Comparison of ENCODE assay signal across 18 cellular contexts in the genomic region with DNA sequence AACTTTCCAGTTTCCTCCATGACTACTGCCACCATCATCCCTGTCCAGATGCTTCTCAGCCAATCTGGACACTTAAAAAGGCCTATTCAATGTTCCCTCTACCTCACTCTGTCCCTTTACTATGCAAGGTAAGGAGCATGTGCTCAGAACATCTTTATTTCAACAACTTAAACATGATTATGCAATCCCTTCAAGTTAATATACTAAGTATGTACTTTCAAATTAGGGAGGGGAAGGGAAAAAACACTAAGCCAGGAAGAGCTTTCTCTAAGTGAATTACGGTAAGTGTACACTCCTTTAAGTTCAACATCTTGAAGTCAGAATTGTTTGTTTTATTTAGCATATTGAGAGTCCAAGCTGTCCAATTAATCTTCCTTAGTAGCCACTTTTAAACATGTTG. TPM values are rescaled to one million over a fixed set of nuclear protein-coding genes. Genes with fewer than 3 reads are reported as not detected.
DNase-seq lines count a peak whose midpoint lies in the region; ATAC-seq, FAIRE-seq and TF ChIP-seq lines count a peak whose summit lies in the region.
"Had no signal": no experiment of that assay in that cellular context is flagged by ENCODE, and none has a peak within 500 bp of the region (broad histone marks: within the 10 kb centered on the region; RNA-seq: fewer than 3 reads in every experiment).

No MANE protein-coding gene starts in this region.

- no peak overlapping the region for H3K23ac ChIP-seq in IMR-90 (ENCODE audit: low read depth, low read length)
- no peak overlapping the region for H3K23ac ChIP-seq in mesenchymal stem cell (ENCODE audit: low read length in 2 of 2)

- no peak overlapping the region for H2BK120ac ChIP-seq in IMR-90 (ENCODE audit: low read depth, low read length)
- H2BK120ac ChIP-seq in mesenchymal stem cell (ENCODE audit: low read depth, low read length): no peak overlapping the region

- CTCF ChIA-PET in IMR-90 (lab: Yijun Ruan, JAX): no interaction called here

- no peak overlapping the region for H3K9ac ChIP-seq in IMR-90 (ENCODE audit: low read depth, low read length)
- no peak overlapping the region for H3K9ac ChIP-seq in mesenchymal stem cell (ENCODE audit: low read length)

- no peak overlapping the region for H4K8ac ChIP-seq in IMR-90 (ENCODE audit: low read depth in 2 of 2, low read length in 2 of 2)
- H4K8ac ChIP-seq in mesenchymal stem cell (ENCODE audit: low read length): no peak overlapping the region

- no peak overlapping the region for H2BK12ac ChIP-seq in mesenchymal stem cell (ENCODE audit: low read length in 2 of 2)

- H3K9me3 ChIP-seq in IMR-90 (ENCODE audit: control insufficient read depth, insufficient read depth, low read length) (no peaks in the 10 kb centered on the region), mesenchymal stem cell (ENCODE audit: control insufficient read depth, low read length) (no peaks in the 10 kb centered on the region)
- H3K9me3 ChIP-seq: A549, BE2C had no signal

- no peaks in the 10 kb centered on the region for H4K20me1 ChIP-seq in IMR-90 (ENCODE audit: insufficient read depth, low read length)

- H3K9me1 ChIP-seq in IMR-90 (ENCODE audit: insufficient read depth, low read length): no peaks in the 10 kb centered on the region

- H4K5ac ChIP-seq in IMR-90 (ENCODE audit: low read depth, low read length): no peak overlapping the region

- H3K56ac ChIP-seq in IMR-90 (ENCODE audit: extremely low read depth, insufficient read depth, low read length): no peak overlapping the region

- BruUV-seq in IMR-90 (replicated peaks; lab: Mats Ljungman, UMichigan): no TSS peak

- TF ChIP-seq RAD21 in IMR-90 (IDR thresholded peaks at IDR 0.05; ENCODE audit: low read length): no peak

- in situ Hi-C loops in IMR-90 (cut with MboI; ENCODE audit: low sequenced_read_pairs): no loop called here

- intact Hi-C loops in IMR-90 (cut with micrococcal nuclease): no loop called here

- H3K27ac ChIP-seq in IMR-90 (ENCODE audit: insufficient read depth, low read length) (no peak overlapping the region), mesenchymal stem cell (ENCODE audit: low read length, poor library complexity, severe bottlenecking) (no peak overlapping the region)
- H3K27ac ChIP-seq: A549 had no signal

- H4K91ac ChIP-seq in IMR-90 (ENCODE audit: insufficient read depth, low read depth, low read length) (no peak overlapping the region), mesenchymal stem cell (ENCODE audit: low read length) (no peak overlapping the region)

- no peak for TF ChIP-seq CTCF in IMR-90 (conservative IDR thresholded peaks at IDR 0.05; ENCODE audit: low read depth, low read length)
- no peak for TF ChIP-seq CTCF in fibroblast of villous mesenchyme (IDR thresholded peaks at IDR 0.05; ENCODE audit: insufficient read depth, low read depth, low read length)

- dilution Hi-C loops in IMR-90 (cut with HindIII; ENCODE audit: low sequenced_read_pairs, unreplicated experiment): no loop called here

- H3K4me3 ChIP-seq in IMR-90 (ENCODE audit: insufficient read depth, low read depth, low read length) (no peak overlapping the region), fibroblast of villous mesenchyme (ENCODE audit: low read depth, low read length) (no peak overlapping the region), mesenchymal stem cell (ENCODE audit: insufficient read depth in 1 of 2, low read depth in 1 of 2, low read length in 2 of 2) (no peak overlapping the region)
- H3K4me3 ChIP-seq: A549, GM23338 had no signal

- H2AK5ac ChIP-seq in IMR-90 (ENCODE audit: low read depth, low read length) (no peak overlapping the region), mesenchymal stem cell (ENCODE audit: low read length, severe bottlenecking) (no peak overlapping the region)

- POLR2A ChIA-PET in IMR-90 (lab: Charles Lee; ENCODE audit: unreplicated experiment): no interaction called here

- H3K4me2 ChIP-seq in IMR-90 (ENCODE audit: low read depth, low read length) (no peak overlapping the region), mesenchymal stem cell (ENCODE audit: low read length, poor library complexity, severe bottlenecking) (no peak overlapping the region)
- H3K4me2 ChIP-seq: A549, GM23338 had no signal

- no peak overlapping the region for H2BK15ac ChIP-seq in IMR-90 (ENCODE audit: low read depth, low read length)
- no peak overlapping the region for H2BK15ac ChIP-seq in mesenchymal stem cell (ENCODE audit: low read depth, poor library complexity, severe bottlenecking)

- no CpG with 5 or more reads among the region's 1 CpG for WGBS in IMR-90 (ENCODE audit: extremely low coverage in 2 of 2, insufficient read length in 1 of 2), 2 experiments
- no CpG with 5 or more reads among the region's 1 CpG for WGBS in mesenchymal stem cell

- H3K14ac ChIP-seq in IMR-90 (replicated peaks; ENCODE audit: low read depth, low read length) (no peak overlapping the region), mesenchymal stem cell (ENCODE audit: low read length in 2 of 2) (no peak overlapping the region)

- no peak for TF ChIP-seq POLR2A in IMR-90 (IDR thresholded peaks at IDR 0.05; ENCODE audit: low read depth, low read length)

- H3K36me3 ChIP-seq in IMR-90 (ENCODE audit: control insufficient read depth, insufficient read depth, low read length) (no peaks in the 10 kb centered on the region), mesenchymal stem cell (ENCODE audit: control insufficient read depth in 1 of 2, insufficient read depth in 2 of 2, low read depth in 1 of 2, low read length in 2 of 2) (peaks cover 0 to 10% of the 10 kb centered on the region in 2 experiments)
- H3K36me3 ChIP-seq: BE2C had no signal

- H3K79me1 ChIP-seq in IMR-90 (ENCODE audit: low read depth in 1 of 2, low read length in 2 of 2) (peaks cover 0 to 3% of the 10 kb centered on the region in 2 experiments; a peak in 1 of 4 replicates), mesenchymal stem cell (replicated peaks; ENCODE audit: low read length, poor library complexity, severe bottlenecking) (no peaks in the 10 kb centered on the region)

- H2AFZ ChIP-seq in IMR-90 (replicated peaks; ENCODE audit: low read length, poor library complexity): no peak overlapping the region
- H2AFZ ChIP-seq in mesenchymal stem cell (ENCODE audit: low read depth, low read length): no peak overlapping the region
- H2AFZ ChIP-seq: GM23338 had no signal

- H3K18ac ChIP-seq in IMR-90 (ENCODE audit: low read depth, low read length): no peak overlapping the region
- H3K18ac ChIP-seq in mesenchymal stem cell (ENCODE audit: low read depth in 1 of 2, low read length in 2 of 2): no peak overlapping the region

- H2BK20ac ChIP-seq in IMR-90 (ENCODE audit: low read depth, low read length): no peak overlapping the region

- H3K27me3 ChIP-seq in IMR-90 (ENCODE audit: control insufficient read depth, insufficient read depth, low read length): no peaks in the 10 kb centered on the region
- no peaks in the 10 kb centered on the region for H3K27me3 ChIP-seq in mesenchymal stem cell (ENCODE audit: control insufficient read depth in 1 of 2, insufficient read depth in 1 of 2, low read length in 2 of 2)
- H3K27me3 ChIP-seq: BE2C had no signal

- H2AK9ac ChIP-seq in IMR-90 (replicated peaks; ENCODE audit: low read depth, low read length, poor library complexity): no peak overlapping the region

- ATAC-seq in IMR-90 (ENCODE audit: low read depth) (peak; percentile 44; the same call in 1 of the 2 replicates), HG03097 (IDR thresholded peaks at IDR 0.05; ENCODE audit: low FRiP score, unreplicated experiment) (no peak)
- ATAC-seq: A549; CD8-positive, alpha-beta T cell; GM23338 had no signal

- H3K4ac ChIP-seq in IMR-90 (ENCODE audit: low read depth, low read length) (no peak overlapping the region), mesenchymal stem cell (ENCODE audit: low read depth in 1 of 2, low read length in 2 of 2) (no peak overlapping the region)

- no peak for FAIRE-seq in RCC 7860 (lab: Jason Lieb, UNC)
- FAIRE-seq: A549, D721Med, G401.6, GM12891 had no signal

- H3K4me1 ChIP-seq in IMR-90 (ENCODE audit: control insufficient read depth, insufficient read depth, low read length) (no peaks in the 10 kb centered on the region), mesenchymal stem cell (ENCODE audit: control insufficient read depth, insufficient read depth, low read depth, low read length) (no peaks in the 10 kb centered on the region)
- H3K4me1 ChIP-seq: A549, BE2C had no signal

- no peak overlapping the region for H2BK5ac ChIP-seq in IMR-90 (ENCODE audit: low read depth, low read length, poor library complexity, severe bottlenecking)
- H2BK5ac ChIP-seq in mesenchymal stem cell (ENCODE audit: low read depth, low read length, poor library complexity, severe bottlenecking): no peak overlapping the region

- DNase-seq in IMR-90: peak; percentile 16
- DNase-seq in amniotic epithelial cell (ENCODE audit: low read depth): peak; percentile 18
- DNase-seq in fibroblast of villous mesenchyme (ENCODE audit: low read depth): peak; percentile 24
- DNase-seq in mesenchymal stem cell: peak; percentile 26
- DNase-seq in RCC 7860 (ENCODE audit: low spot score): no peak
- DNase-seq: BE2C; CD8-positive, alpha-beta T cell; COR-L47; DMS153; DMS79 treated with DMSO at 0.1 percent for 48 hours; EL; H7 had no signal

TF ChIP-seq in IMR-90, 13 proteins besides CTCF, POLR2A, EP300 and RAD21:
- TF ChIP-seq, protein P1, sequence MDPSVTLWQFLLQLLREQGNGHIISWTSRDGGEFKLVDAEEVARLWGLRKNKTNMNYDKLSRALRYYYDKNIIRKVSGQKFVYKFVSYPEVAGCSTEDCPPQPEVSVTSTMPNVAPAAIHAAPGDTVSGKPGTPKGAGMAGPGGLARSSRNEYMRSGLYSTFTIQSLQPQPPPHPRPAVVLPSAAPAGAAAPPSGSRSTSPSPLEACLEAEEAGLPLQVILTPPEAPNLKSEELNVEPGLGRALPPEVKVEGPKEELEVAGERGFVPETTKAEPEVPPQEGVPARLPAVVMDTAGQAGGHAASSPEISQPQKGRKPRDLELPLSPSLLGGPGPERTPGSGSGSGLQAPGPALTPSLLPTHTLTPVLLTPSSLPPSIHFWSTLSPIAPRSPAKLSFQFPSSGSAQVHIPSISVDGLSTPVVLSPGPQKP (IDR thresholded peaks at IDR 0.05; ENCODE audit: borderline replicate concordance, low read depth, low read length): no peak
- no peak for TF ChIP-seq NFE2L2 (IDR thresholded peaks at IDR 0.05; ENCODE audit: low read depth, low read length)
- no peak for TF ChIP-seq SMC3 (IDR thresholded peaks at IDR 0.05; ENCODE audit: low read depth, low read length)
- peak; percentile 78 for TF ChIP-seq CEBPB (IDR thresholded peaks at IDR 0.05; ENCODE audit: low read depth, low read length)
- no peak for TF ChIP-seq MAZ (IDR thresholded peaks at IDR 0.05; ENCODE audit: borderline replicate concordance, low read depth, low read length)

RNA-seq across cellular contexts. Expression of gene SLC10A7, which starts 14.1 kb away (rescaled TPM):
- 8.4 and 15.3 TPM in 2 replicates for total RNA-seq in IMR-90 (2012; rRNA removed)
- polyA plus RNA-seq in IMR-90 (2012; rRNA removed): 4.3 and 5.2 TPM in 2 replicates
- polyA plus RNA-seq in IMR-90 (2012; cell fraction: cytosol; rRNA removed): 0.58 and 0.66 TPM in 2 replicates
- 0.87 and 9.2 TPM in 2 replicates for polyA plus RNA-seq in IMR-90 (2012; cell fraction: nucleus; rRNA removed; ENCODE audit: low replicate concordance)
- total RNA-seq in fibroblast of villous mesenchyme: 11.9 and 20.3 TPM in 2 replicates
- polyA plus RNA-seq in mesenchymal stem cell (2013, experiment 1 of 2): 8.9 TPM
- 9.1 TPM for polyA plus RNA-seq in mesenchymal stem cell (2013, experiment 2 of 2)
